31 cellular contexts compared by ENCODE assay signal in genomic region chr1:95124342-95124741, GRCh38. TPM values are rescaled to one million over a fixed set of nuclear protein-coding genes. Genes with fewer than 3 reads are reported as not detected.
A peak's percentile ranks its signal among the peaks of the same experiment; 100 is the strongest.
DNase-seq lines count a peak whose midpoint lies in the region; ATAC-seq and TF ChIP-seq lines count a peak whose summit lies in the region.
"Had no signal": no experiment of that assay in that cellular context is flagged by ENCODE, and none has a peak within 500 bp of the region (broad histone marks: within the 10 kb centered on the region; RNA-seq: fewer than 3 reads in every experiment).

No MANE protein-coding gene starts in this region.

- intact Hi-C loops in psoas muscle (cut with DNase I): no loop called here

- no peak overlapping the region for H3K9ac ChIP-seq in skeletal muscle tissue (ENCODE audit: low read depth in 1 of 3, low read length in 3 of 3)
- H3K9ac ChIP-seq: BLaER1; BLaER1 treated with 17β-estradiol and CSF1 and Interleukin-3, amounts not matched to agents 10 nM and 100 nM had no signal

- DNase-seq in psoas muscle: no peak
- DNase-seq in glomerular visceral epithelial cell (ENCODE audit: extremely low spot score): no peak
- DNase-seq: 8988T; ACHN; AML-193; BE2C; C1 segment of cervical spinal cord; Caco-2; Calu3; CD4-positive, alpha-beta memory T cell; CD4-positive, alpha-beta T cell; CD4-positive, CD25-positive, alpha-beta regulatory T cell; CD8-positive, alpha-beta memory T cell; CD8-positive, alpha-beta T cell; COR-L47; DMS 273 treated with DMSO at 0.1 percent for 48 hours; DMS153; DMS53; DMS79; DMS79 treated with DMSO at 0.1 percent for 48 hours; DND-41; EL had no signal

- H3K4me3 ChIP-seq in psoas muscle: no peak overlapping the region
- no peak overlapping the region for H3K4me3 ChIP-seq in skeletal muscle tissue (ENCODE audit: low read length in 3 of 3)
- H3K4me3 ChIP-seq: A549; BLaER1; BLaER1 treated with 17β-estradiol and CSF1 and Interleukin-3, amounts not matched to agents 10 nM and 100 nM had no signal

- H3K27me3 ChIP-seq in psoas muscle (ENCODE audit: insufficient read depth in 3 of 3, low read length in 2 of 3) (no peaks in the 10 kb centered on the region), skeletal muscle tissue (ENCODE audit: control insufficient read depth in 3 of 3, insufficient read depth in 3 of 3, low read length in 3 of 3) (no peaks in the 10 kb centered on the region)
- H3K27me3 ChIP-seq: BE2C had no signal

- TF ChIP-seq CTCF in psoas muscle (IDR thresholded peaks at IDR 0.05): no peak

- ATAC-seq in psoas muscle (peak in 3 of 4 donors; percentile 57 to 73 (median 61)), HG02763 (IDR thresholded peaks at IDR 0.05; ENCODE audit: unreplicated experiment) (no peak)
- ATAC-seq: A549; CD8-positive, alpha-beta T cell had no signal

- 60 to 67% (median 63%) methylated on average over 2 of the region's 2 CpGs for WGBS in psoas muscle, 3 donors

- H3K36me3 ChIP-seq in psoas muscle (ENCODE audit: insufficient read depth in 1 of 2, low read depth in 1 of 2) (no peaks in the 10 kb centered on the region), skeletal muscle tissue (ENCODE audit: control insufficient read depth in 3 of 3, insufficient read depth in 3 of 3, low read length in 3 of 3) (no peaks in the 10 kb centered on the region)
- H3K36me3 ChIP-seq: BE2C; BLaER1; BLaER1 treated with 17β-estradiol and CSF1 and Interleukin-3, amounts not matched to agents 10 nM and 100 nM had no signal

- peaks cover 33% of the 10 kb centered on the region for H3K4me1 ChIP-seq in psoas muscle
- H3K4me1 ChIP-seq in skeletal muscle tissue (ENCODE audit: control insufficient read depth in 3 of 3, insufficient read depth in 3 of 3, low read length in 3 of 3): peaks cover 3 to 26% (median 4%) of the 10 kb centered on the region in 3 donors
- H3K4me1 ChIP-seq: BE2C; BLaER1; BLaER1 treated with 17β-estradiol and CSF1 and Interleukin-3, amounts not matched to agents 10 nM and 100 nM had no signal

- no peaks in the 10 kb centered on the region for H3K9me3 ChIP-seq in psoas muscle
- H3K9me3 ChIP-seq in skeletal muscle tissue (ENCODE audit: control insufficient read depth in 3 of 3, low read length in 3 of 3): no peaks in the 10 kb centered on the region
- H3K9me3 ChIP-seq: A549; BE2C; BLaER1; BLaER1 treated with 17β-estradiol and CSF1 and Interleukin-3, amounts not matched to agents 10 nM and 100 nM; Caco-2 had no signal

- H3K27ac ChIP-seq in psoas muscle (no peak overlapping the region), skeletal muscle tissue (ENCODE audit: low read depth, low read length) (peak overlapping the region; percentile 0)
- H3K27ac ChIP-seq: 22Rv1; A549; BLaER1; BLaER1 treated with 17β-estradiol and CSF1 and Interleukin-3, amounts not matched to agents 10 nM and 100 nM; C4-2B had no signal

RNA-seq across cellular contexts. Expression of gene TLCD4, which starts 7.2 kb away (rescaled TPM):
- total RNA-seq in psoas muscle (10 to 100 TPM; 14.3 to 26.9 (median 20.0) TPM), skeletal muscle tissue (17.7 TPM)
- 10 to 100 TPM in 1 of 3 donors, 1 to 10 TPM in 1, under 1 TPM in 1; 0.69 to 11.2 (median 4.3) TPM for polyA plus RNA-seq in psoas muscle
- total RNA-seq: A673; CD4-positive, CD25-positive, alpha-beta regulatory T cell had no signal
- polyA plus RNA-seq: CD14-positive monocyte; CD8-positive, alpha-beta memory T cell had no signal

RNA-seq across cellular contexts. Expression of gene ALG14, which starts 51.6 kb away (rescaled TPM):
- total RNA-seq in psoas muscle: 1 to 10 TPM; 1.8 to 2.7 (median 2.4) TPM
- polyA plus RNA-seq in psoas muscle: 1 to 10 TPM in 1 of 3 donors, under 1 TPM in 2; 0.48 to 2.1 (median 0.95) TPM
- 1.0 TPM for total RNA-seq in skeletal muscle tissue
